In the genomic region with DNA sequence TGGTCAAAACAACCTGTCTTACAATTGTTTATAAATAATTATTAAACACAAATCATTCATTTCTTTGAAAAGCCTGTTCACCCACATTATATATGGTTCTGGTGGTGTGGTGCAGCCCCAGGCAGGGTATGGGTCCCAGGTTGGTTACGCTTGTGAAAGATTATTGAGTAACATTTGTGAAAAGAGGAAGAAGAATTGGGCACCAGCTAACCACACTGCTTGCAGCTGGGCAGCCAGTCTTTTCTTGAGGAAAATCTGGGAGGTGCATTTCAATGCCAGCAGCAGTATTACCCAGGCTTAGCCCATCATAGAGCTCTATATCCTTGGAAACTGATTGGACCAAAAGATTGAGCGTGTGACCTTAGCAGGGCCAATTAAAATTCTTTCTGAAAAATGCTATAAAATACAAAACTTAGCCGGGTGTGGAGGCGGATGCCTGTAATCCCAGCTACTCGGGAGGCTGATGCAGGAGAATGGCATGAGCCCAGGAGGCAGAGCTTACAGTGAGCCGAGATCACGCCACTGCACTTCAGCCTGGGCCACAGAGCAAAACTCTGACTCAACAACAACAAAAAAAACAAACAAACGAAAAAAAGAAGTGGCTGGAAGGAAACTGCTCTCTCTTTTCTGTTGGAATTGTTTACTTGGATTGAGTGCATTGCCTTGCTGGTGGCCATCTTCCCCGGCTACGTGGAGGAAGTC, we compare ENCODE assay signal across 12 cellular contexts. TPM values are rescaled to one million over a fixed set of nuclear protein-coding genes. Genes with fewer than 3 reads are reported as not detected.
DNase-seq lines count a peak whose midpoint lies in the region; ATAC-seq and TF ChIP-seq lines count a peak whose summit lies in the region.
"Had no signal": no experiment of that assay in that cellular context is flagged by ENCODE, and none has a peak within 500 bp of the region (broad histone marks: within the 10 kb centered on the region; RNA-seq: fewer than 3 reads in every experiment).

No MANE protein-coding gene starts in this region.

- no peaks in the 10 kb centered on the region for H3K27me3 Mint-ChIP-seq in endodermal cell (ENCODE audit: insufficient read depth)

- TF ChIP-seq CTCF in DND-41 (IDR thresholded peaks at IDR 0.05; ENCODE audit: borderline replicate concordance, extremely low read depth, low read length, poor library complexity, severe bottlenecking) (no peak), heart right ventricle (IDR thresholded peaks at IDR 0.05) (no peak), mammary epithelial cell (conservative IDR thresholded peaks at IDR 0.05 in 1 of 2, IDR thresholded peaks at IDR 0.05 in 1 of 2; ENCODE audit: extremely low read depth in 1 of 2, insufficient read depth in 1 of 2, low read depth in 1 of 2, low read length in 2 of 2) (no peak), endodermal cell (conservative IDR thresholded peaks at IDR 0.05) (no peak)

- no peaks in the 10 kb centered on the region for H3K4me1 Mint-ChIP-seq in endodermal cell

- H3K9ac ChIP-seq in DND-41 (ENCODE audit: low read depth, low read length), result no peak overlapping the region
- no peak overlapping the region for H3K9ac ChIP-seq in mammary epithelial cell (ENCODE audit: insufficient read depth, low read length)
- no peak overlapping the region for H3K9ac ChIP-seq in endodermal cell (ENCODE audit: extremely low read depth, low read length, poor library complexity, severe bottlenecking)

- no peak for DNase-seq in DND-41
- peak; percentile 100 for DNase-seq in MV-4-11 (lab: John Stamatoyannopoulos, UW)
- no peak for DNase-seq in heart right ventricle
- no peak for DNase-seq in mammary epithelial cell
- DNase-seq in endodermal cell, result no peak
- DNase-seq: activated CD8-positive, alpha-beta memory T cell treated with anti-CD3 and anti-CD28 coated beads, Interleukin-2, amount 50 U/mL, for 48 hours; NCI-H1105; SJCRH30; stimulated activated CD4-positive, alpha-beta T cell treated with anti-CD3 and anti-CD28 coated beads, Interleukin-1b, Interleukin-23, amount 100 ng/mL, for 48 hours had no signal

- no peaks in the 10 kb centered on the region for H3K79me2 ChIP-seq in DND-41 (ENCODE audit: insufficient read depth, low read length)
- H3K79me2 ChIP-seq in mammary epithelial cell (ENCODE audit: insufficient read depth, low read length), result no peaks in the 10 kb centered on the region

- no peak overlapping the region for H3K4me2 ChIP-seq in DND-41 (ENCODE audit: insufficient read depth, low read length)
- H3K4me2 ChIP-seq in mammary epithelial cell (ENCODE audit: insufficient read depth, low read depth, low read length), result no peak overlapping the region

- H4K20me1 ChIP-seq in DND-41 (ENCODE audit: insufficient read depth, low read length) (no peaks in the 10 kb centered on the region), mammary epithelial cell (ENCODE audit: insufficient read depth, low read length) (no peaks in the 10 kb centered on the region)

- no peaks in the 10 kb centered on the region for H3K36me3 Mint-ChIP-seq in endodermal cell (ENCODE audit: low read depth)

- no peak overlapping the region for H3K4me3 Mint-ChIP-seq in endodermal cell

- H2AFZ ChIP-seq in DND-41 (ENCODE audit: low read depth, low read length), result no peak overlapping the region
- H2AFZ ChIP-seq in mammary epithelial cell (ENCODE audit: low read depth, low read length), result no peak overlapping the region

- H3K27ac Mint-ChIP-seq in endodermal cell, result no peak overlapping the region

- dilution Hi-C loops in mammary epithelial cell (cut with HindIII; ENCODE audit: low sequenced_read_pairs), result no loop called here

- ATAC-seq in DND-41 (ENCODE audit: insufficient read depth, low read depth), result peak; percentile 38; the same call in 1 of the 3 replicates
- ATAC-seq in GM21447 (IDR thresholded peaks at IDR 0.05; ENCODE audit: unreplicated experiment), result peak; percentile 77
- peak in 5 of 8 donors; percentile 28 to 66 (median 53) for ATAC-seq in heart right ventricle
- ATAC-seq in GM21390 (IDR thresholded peaks at IDR 0.05; ENCODE audit: unreplicated experiment), result no peak
- ATAC-seq in GM18517 (IDR thresholded peaks at IDR 0.05; ENCODE audit: unreplicated experiment), result no peak

- peaks cover 4% of the 10 kb centered on the region for H3K9me3 ChIP-seq in DND-41 (ENCODE audit: insufficient read depth, low read length, severe bottlenecking)
- H3K9me3 ChIP-seq in heart right ventricle, result peaks cover 0 to 23% (median 0%) of the 10 kb centered on the region in 11 donors
- H3K9me3 ChIP-seq in mammary epithelial cell (replicated peaks; ENCODE audit: insufficient read depth, low read length), result no peaks in the 10 kb centered on the region
- peaks cover 11% of the 10 kb centered on the region for H3K9me3 ChIP-seq in endodermal cell (ENCODE audit: control insufficient read depth, low read length)
- H3K9me3 ChIP-seq: SJCRH30 had no signal

- H3K9me3 Mint-ChIP-seq in endodermal cell, result peaks cover 39% of the 10 kb centered on the region

- WGBS in heart right ventricle, 2 donors, result 74 to 79% methylated on average over 10 of the region's 10 CpGs
- WGBS in mammary epithelial cell (ENCODE audit: low coverage, missing lambda C conversion rate), result 92% methylated on average over 9 of the region's 10 CpGs
- 82 to 98% methylated on average over 6 to 9 of the region's 10 CpGs for WGBS in endodermal cell (ENCODE audit: insufficient coverage in 1 of 2, insufficient read length in 1 of 2), 2 experiments

- no peak overlapping the region for H3K27ac ChIP-seq in DND-41 (ENCODE audit: low read length)
- peak overlapping the region in 1 of 10 donors; percentile 55 for H3K27ac ChIP-seq in heart right ventricle
- no peak overlapping the region for H3K27ac ChIP-seq in mammary epithelial cell (ENCODE audit: insufficient read depth, low read depth, low read length)
- H3K27ac ChIP-seq in endodermal cell (ENCODE audit: low read depth, low read length), result no peak overlapping the region
- H3K27ac ChIP-seq: SJCRH30 had no signal

- CTCF ChIA-PET in mammary epithelial cell (lab: Charles Lee; ENCODE audit: low non-redundant PET), result no interaction called here

- H3K27me3 ChIP-seq in DND-41 (ENCODE audit: insufficient read depth, low read length, poor library complexity), result no peaks in the 10 kb centered on the region
- no peaks in the 10 kb centered on the region for H3K27me3 ChIP-seq in heart right ventricle
- no peaks in the 10 kb centered on the region for H3K27me3 ChIP-seq in mammary epithelial cell (ENCODE audit: insufficient read depth, low read length)
- no peaks in the 10 kb centered on the region for H3K27me3 ChIP-seq in endodermal cell (ENCODE audit: control insufficient read depth, insufficient read depth, low read length, poor library complexity, severe bottlenecking)
- H3K27me3 ChIP-seq: SJCRH30 had no signal

- no peak overlapping the region for H3K4me3 ChIP-seq in DND-41 (ENCODE audit: low read depth in 1 of 2, low read length in 2 of 2)
- no peak overlapping the region for H3K4me3 ChIP-seq in heart right ventricle
- H3K4me3 ChIP-seq in mammary epithelial cell (replicated peaks in 1 of 3; ENCODE audit: insufficient read depth in 1 of 3, low read depth in 2 of 3, low read length in 3 of 3), result no peak overlapping the region
- no peak overlapping the region for H3K4me3 ChIP-seq in endodermal cell (ENCODE audit: low read length)
- H3K4me3 ChIP-seq: SJCRH30 had no signal

- BruUV-seq in mammary epithelial cell (replicated peaks; lab: Mats Ljungman, UMichigan), result no TSS peak

- H3K36me3 ChIP-seq in DND-41 (ENCODE audit: insufficient read depth, low read length) (no peaks in the 10 kb centered on the region), heart right ventricle (no peaks in the 10 kb centered on the region), mammary epithelial cell (ENCODE audit: insufficient read depth, low read length) (no peaks in the 10 kb centered on the region), endodermal cell (ENCODE audit: control insufficient read depth, insufficient read depth, low read length) (no peaks in the 10 kb centered on the region)
- H3K36me3 ChIP-seq: SJCRH30 had no signal

- intact Hi-C loops in heart right ventricle (cut with DNase I), result no loop called here
- intact Hi-C loops in mammary epithelial cell (cut with micrococcal nuclease), result no loop called here

- in situ Hi-C loops in mammary epithelial cell (cut with MboI; ENCODE audit: low sequenced_read_pairs in 2 of 2), result no loop called here

- H3K4me1 ChIP-seq in DND-41 (ENCODE audit: insufficient read depth, low read length), result no peaks in the 10 kb centered on the region
- H3K4me1 ChIP-seq in heart right ventricle, result peaks cover 0 to 29% (median 0%) of the 10 kb centered on the region in 9 donors
- peaks cover 9% of the 10 kb centered on the region for H3K4me1 ChIP-seq in mammary epithelial cell (ENCODE audit: insufficient read depth, low read length)
- no peaks in the 10 kb centered on the region for H3K4me1 ChIP-seq in endodermal cell (ENCODE audit: control insufficient read depth, insufficient read depth, low read length)
- H3K4me1 ChIP-seq: SJCRH30 had no signal

RNA-seq across cellular contexts. Expression of gene PLAC8, which starts 9.7 kb away (rescaled TPM):
- 1 to 10 TPM in 3 of 10 donors, under 1 TPM in 7; 0.39 to 9.4 (median 0.66) TPM for total RNA-seq in heart right ventricle
- polyA plus RNA-seq in heart right ventricle, result under 1 TPM; 0.51 to 0.64 TPM
- total RNA-seq in mammary epithelial cell, result 1 to 10 TPM in 1 of 2 donors, under 1 TPM in 1; 0.40 to 2.8 TPM
- polyA plus RNA-seq in mammary epithelial cell, result 10.4 TPM
- polyA minus RNA-seq in mammary epithelial cell, result 51.7 TPM
- 1 to 10 TPM; 1.8 to 2.6 TPM for total RNA-seq in endodermal cell
- 0.39 TPM for polyA plus RNA-seq in endodermal cell (2013, experiment 1 of 2)
- polyA plus RNA-seq in endodermal cell (2013, experiment 2 of 2), result 2.6 TPM

Comparison
In these comparisons a context has a peak if more than half of its experiments do, and no peak if none do; other contexts are left out.
1. ATAC-seq: peak in DND-41 (single experiment), GM21447 (single experiment) and heart right ventricle (5 of 8); none in GM21390 (single experiment) and GM18517 (single experiment).